ENCODE assay signal across 23 cellular contexts in genomic region chr6:5713519-5713918, GRCh38.
"Had no signal": no experiment of that assay in that cellular context is flagged by ENCODE, and none has a peak within 500 bp of the region (broad histone marks: within the 10 kb centered on the region; RNA-seq: fewer than 3 reads in every experiment).

No MANE protein-coding gene starts in this region.

- H3K27me3 ChIP-seq: esophagus muscularis mucosa, gastroesophageal sphincter, left lung, right atrium auricular region, tibial nerve, uterus had no signal

- H3K27ac Mint-ChIP-seq: activated naive CD4-positive, alpha-beta T cell treated with anti-CD3 and anti-CD28 coated beads, Interleukin-2, amount 50 U/mL, for 24 hours; progenitor cell of endocrine pancreas; stimulated activated naive CD8-positive, alpha-beta T cell treated with anti-CD3 and anti-CD28 coated beads, Interleukin-15, Interleukin-2, amounts not matched to agents 100 ng/mL and 50 ng/mL, for 24 hours; T-helper 1 cell treated with Interleukin-12 subunit alpha and Interleukin-12 subunit beta and Interleukin-4 antibody, amounts not matched to agents 30 μg/mL and 1 μg/mL, for 36 hours had no signal

- FAIRE-seq: bronchial epithelial cell, endothelial cell of umbilical vein, kidney had no signal

- H3K27me3 Mint-ChIP-seq: activated naive CD4-positive, alpha-beta T cell treated with anti-CD3 and anti-CD28 coated beads, Interleukin-2, amount 50 U/mL, for 24 hours; dendritic cell treated with granulocyte-macrophage colony-stimulating factor and Interleukin-4, amounts not matched to agents 40 ng/mL and 50 ng/mL, for 4 days; progenitor cell of endocrine pancreas; stimulated activated naive CD8-positive, alpha-beta T cell treated with anti-CD3 and anti-CD28 coated beads, Interleukin-15, Interleukin-2, amounts not matched to agents 100 ng/mL and 50 ng/mL, for 24 hours had no signal

- H3K4me3 ChIP-seq: esophagus muscularis mucosa, gastroesophageal sphincter, left lung, right atrium auricular region, tibial nerve, uterus had no signal

- H3K4me1 Mint-ChIP-seq: activated naive CD4-positive, alpha-beta T cell treated with anti-CD3 and anti-CD28 coated beads, Interleukin-2, amount 50 U/mL, for 24 hours had no signal

- H3K27ac ChIP-seq: esophagus muscularis mucosa, gastroesophageal sphincter, left lung, right atrium auricular region, tibial nerve, uterus had no signal

- ATAC-seq: gastroesophageal sphincter, left lung had no signal

- H3K36me3 ChIP-seq: esophagus muscularis mucosa, gastroesophageal sphincter, left lung, right atrium auricular region, uterus had no signal

- DNase-seq: activated CD4-positive, alpha-beta T cell treated with anti-CD3 and anti-CD28 coated beads for 1 hour; activated CD8-positive, alpha-beta memory T cell treated with anti-CD3 and anti-CD28 coated beads for 24 hours; activated CD8-positive, alpha-beta memory T cell treated with anti-CD3 and anti-CD28 coated beads, Interleukin-2, amount 50 U/mL, for 48 hours; activated effector memory CD4-positive, alpha-beta T cell treated with anti-CD3 and anti-CD28 coated beads, Interleukin-2, amount 50 U/mL, for 16 hours; activated T-cell treated with anti-CD3 and anti-CD28 coated beads, Interleukin-2, amount 50 U/mL, for 48 hours; cerebellar nuclear complex; effector CD8-positive, alpha-beta T cell; kidney; left lung; stimulated activated CD4-positive, alpha-beta T cell treated with anti-CD3 and anti-CD28 coated beads, Interleukin-15, amount 100 ng/mL, for 24 hours; stimulated activated CD4-positive, alpha-beta T cell treated with anti-CD3 and anti-CD28 coated beads, Interleukin-2, amount 100 ng/mL, for 48 hours; uterus had no signal

- H3K4me3 Mint-ChIP-seq: activated naive CD4-positive, alpha-beta T cell treated with anti-CD3 and anti-CD28 coated beads, Interleukin-2, amount 50 U/mL, for 24 hours; dendritic cell treated with granulocyte-macrophage colony-stimulating factor and Interleukin-4, amounts not matched to agents 40 ng/mL and 50 ng/mL, for 4 days; stimulated activated naive CD8-positive, alpha-beta T cell treated with anti-CD3 and anti-CD28 coated beads, Interleukin-15, Interleukin-2, amounts not matched to agents 100 ng/mL and 50 ng/mL, for 24 hours; T-helper 1 cell treated with Interleukin-12 subunit alpha and Interleukin-12 subunit beta and Interleukin-4 antibody, amounts not matched to agents 30 μg/mL and 1 μg/mL, for 36 hours had no signal

- H3K4me1 ChIP-seq: esophagus muscularis mucosa, gastroesophageal sphincter, right atrium auricular region, tibial nerve, uterus had no signal
